8 cellular contexts compared by ENCODE assay signal in genomic region chr19:7830823-7831222, GRCh38. TPM values are rescaled to one million over a fixed set of nuclear protein-coding genes. Genes with fewer than 3 reads are reported as not detected.
DNase-seq lines count a peak whose midpoint lies in the region; ATAC-seq and TF ChIP-seq lines count a peak whose summit lies in the region.

No MANE protein-coding gene starts in this region.

- peak overlapping the region; percentile 43 for H2BK15ac ChIP-seq in neuronal stem cell (ENCODE audit: low read length)

- no peak overlapping the region for H4K91ac ChIP-seq in neuronal stem cell (ENCODE audit: low read depth, low read length, poor library complexity)

- no peak for TF ChIP-seq POLR2A in NB4 (IDR thresholded peaks at IDR 0.05; ENCODE audit: extremely low read depth, insufficient read length)

- no peak overlapping the region for H4K8ac ChIP-seq in neuronal stem cell (ENCODE audit: low read depth, low read length)

- WGBS in neuronal stem cell (ENCODE audit: extremely low coverage in 2 of 2, insufficient read length in 2 of 2, insufficient replicate concordance in 1 of 2), 2 donors = no CpG with 5 or more reads among the region's 7 CpGs

- no peaks in the 10 kb centered on the region for H3K9me3 ChIP-seq in neuronal stem cell (replicated peaks in 1 of 2; ENCODE audit: control insufficient read depth in 2 of 2, insufficient read depth in 1 of 2, low read depth in 1 of 2, low read length in 2 of 2)

- no peak for ATAC-seq in GM18502 (IDR thresholded peaks at IDR 0.05; ENCODE audit: poor library complexity, unreplicated experiment)
- ATAC-seq in HG03196 (IDR thresholded peaks at IDR 0.05; ENCODE audit: unreplicated experiment) = no peak
- ATAC-seq in HG03039 (IDR thresholded peaks at IDR 0.05; ENCODE audit: unreplicated experiment) = no peak

- H3K4ac ChIP-seq in neuronal stem cell (ENCODE audit: low read length) = no peak overlapping the region

- intact Hi-C loops in dorsolateral prefrontal cortex (cut with DNase I) = loop anchor here (1.0 to 5.0 kb wide), 3 partner anchors 21 to 1094 kb away; partner anchors contain the start of genes GPR108 (in 1 of the 2) and TRIP10 (in 1 of the 2)

- peaks cover 2% of the 10 kb centered on the region for H3K79me1 ChIP-seq in neuronal stem cell (ENCODE audit: low read depth, low read length)

- no peaks in the 10 kb centered on the region for H3K27me3 ChIP-seq in dorsolateral prefrontal cortex
- peaks cover 0 to 10% (median 0%) of the 10 kb centered on the region in 3 experiments for H3K27me3 ChIP-seq in neuronal stem cell (ENCODE audit: control insufficient read depth in 3 of 3, insufficient read depth in 3 of 3, low read depth in 1 of 3, low read length in 3 of 3)

- no peak overlapping the region for H2AFZ ChIP-seq in neuronal stem cell (ENCODE audit: low read length)

- no peak overlapping the region for H3K23ac ChIP-seq in neuronal stem cell (ENCODE audit: low read depth, low read length, poor library complexity)

- H3K9ac ChIP-seq in neuronal stem cell (ENCODE audit: low read depth, low read length, poor library complexity) = peak overlapping the region; percentile 63

- H3K18ac ChIP-seq in neuronal stem cell (ENCODE audit: low read length) = no peak overlapping the region

- DNase-seq in NB4 (ENCODE audit: low read depth) = no peak
- no peak for DNase-seq in dorsolateral prefrontal cortex
- DNase-seq in neuronal stem cell (ENCODE audit: low spot score) = no peak
- no peak for DNase-seq in DMS 273 treated with DMSO at 0.1 percent for 48 hours (lab: John Stamatoyannopoulos, UW)

- H3K14ac ChIP-seq in neuronal stem cell (ENCODE audit: low read length) = no peak overlapping the region

- H3K36me3 ChIP-seq in neuronal stem cell (replicated peaks in 1 of 2; ENCODE audit: control insufficient read depth in 2 of 2, insufficient read depth in 2 of 2, low read length in 2 of 2) = no peaks in the 10 kb centered on the region

- TF ChIP-seq CTCF in C4-2B (conservative IDR thresholded peaks at IDR 0.05) = no peak
- no peak for TF ChIP-seq CTCF in NB4 (IDR thresholded peaks at IDR 0.05; ENCODE audit: low read depth, low read length)
- TF ChIP-seq CTCF in dorsolateral prefrontal cortex (IDR thresholded peaks at IDR 0.05 in 54 of 56, conservative IDR thresholded peaks at IDR 0.05 in 2 of 56; ENCODE audit: low read depth in 1 of 56, partially characterized antibody in 56 of 56) = no peak

- H3K4me3 ChIP-seq in NB4 (ENCODE audit: low read depth, low read length) (peak overlapping the region; percentile 51), dorsolateral prefrontal cortex (peak overlapping the region in 58 of 59 donors; percentile 36 to 84 (median 72)), neuronal stem cell (ENCODE audit: low read length in 2 of 2) (peak overlapping the region in 1 of 2 donors; percentile 60)

- H2BK120ac ChIP-seq in neuronal stem cell (ENCODE audit: low read depth, low read length) = no peak overlapping the region

- peaks cover 3 to 5% of the 10 kb centered on the region in 2 donors for H3K4me1 ChIP-seq in neuronal stem cell (ENCODE audit: control insufficient read depth in 2 of 2, insufficient read depth in 1 of 2, low read depth in 1 of 2, low read length in 2 of 2)

- H3K4me2 ChIP-seq in neuronal stem cell (ENCODE audit: insufficient read depth, low read length, poor library complexity, severe bottlenecking) = peak overlapping the region; percentile 80

- H3K27ac ChIP-seq in C4-2B (peak overlapping the region; percentile 55), dorsolateral prefrontal cortex (peak overlapping the region in 12 of 59 donors; percentile 15 to 87 (median 80)), neuronal stem cell (replicated peaks; ENCODE audit: low read length) (no peak overlapping the region)

- H2BK12ac ChIP-seq in neuronal stem cell (ENCODE audit: low read length) = no peak overlapping the region

- H2AK5ac ChIP-seq in neuronal stem cell (ENCODE audit: low read depth, low read length) = no peak overlapping the region

- no peak overlapping the region for H2BK5ac ChIP-seq in neuronal stem cell (ENCODE audit: low read length)

RNA-seq across cellular contexts. Expression of gene EVI5L, which starts 0.8 kb away (rescaled TPM):
- 10 to 100 TPM; 47.6 to 92.0 (median 62.5) TPM for total RNA-seq in dorsolateral prefrontal cortex
- 7.4 TPM for polyA plus RNA-seq in neuronal stem cell (2013, experiment 1 of 2)
- 7.5 TPM for polyA plus RNA-seq in neuronal stem cell (2013, experiment 2 of 2)

RNA-seq across cellular contexts. Expression of gene PRR36, which starts 43.4 kb away (rescaled TPM):
- total RNA-seq in dorsolateral prefrontal cortex = 10 to 100 TPM; 15.0 to 72.0 (median 46.3) TPM
- polyA plus RNA-seq in neuronal stem cell (2013, experiment 1 of 2) = 21.9 TPM
- 22.3 TPM for polyA plus RNA-seq in neuronal stem cell (2013, experiment 2 of 2)

RNA-seq across cellular contexts. Expression of gene LRRC8E, which starts 57.5 kb away (rescaled TPM):
- under 1 TPM in 4 of 120 experiments, not detected in 116; 0.15 to 0.20 (median 0.18) TPM for total RNA-seq in dorsolateral prefrontal cortex
- polyA plus RNA-seq in neuronal stem cell (2013, experiment 1 of 2) = 0.17 TPM
- polyA plus RNA-seq in neuronal stem cell (2013, experiment 2 of 2) = 0.24 TPM
